ENCODE assay signal across 15 cellular contexts in the genomic region with DNA sequence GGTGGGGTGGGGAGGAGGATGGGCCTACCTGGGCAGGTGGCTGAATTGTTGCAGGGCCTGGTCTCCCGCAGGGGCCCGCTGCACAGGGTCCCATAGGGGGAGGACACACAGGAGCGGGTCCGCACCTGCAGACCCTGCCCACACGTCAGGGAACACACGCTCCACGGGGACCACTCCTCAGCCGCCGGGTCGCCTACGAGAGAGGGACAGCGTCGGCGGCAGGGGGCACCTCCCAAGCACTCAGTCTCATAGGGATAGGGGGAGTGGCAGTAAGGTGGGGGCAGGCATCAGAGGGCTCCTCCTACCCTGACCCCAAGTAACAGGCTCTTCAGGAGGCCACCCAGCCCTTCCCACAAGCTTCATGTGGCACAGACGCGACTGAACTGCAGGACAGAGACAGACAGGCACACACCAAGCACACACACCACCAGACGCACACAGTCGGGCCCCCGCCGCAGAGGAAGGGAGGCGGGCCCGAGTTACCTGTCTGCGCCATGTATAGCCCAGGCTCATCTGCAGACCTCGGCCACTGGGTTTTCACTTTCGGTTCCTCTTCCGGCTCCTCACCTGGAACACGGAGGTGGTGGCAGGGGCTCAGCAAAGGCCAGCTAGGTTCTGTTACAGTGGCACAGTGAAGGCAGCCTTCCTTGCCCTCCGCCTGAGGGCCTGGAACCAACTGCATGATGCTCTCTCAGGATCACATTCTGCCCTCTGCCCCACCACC. TPM values are rescaled to one million over a fixed set of nuclear protein-coding genes. Genes with fewer than 3 reads are reported as not detected.
DNase-seq lines count a peak whose midpoint lies in the region; ATAC-seq and TF ChIP-seq lines count a peak whose summit lies in the region.
"Had no signal": no experiment of that assay in that cellular context is flagged by ENCODE, and none has a peak within 500 bp of the region (broad histone marks: within the 10 kb centered on the region; RNA-seq: fewer than 3 reads in every experiment).

No MANE protein-coding gene starts in this region.

- TF ChIP-seq CTCF in colonic mucosa (IDR thresholded peaks at IDR 0.05), result no peak

- peaks cover 5% of the 10 kb centered on the region for H3K79me1 ChIP-seq in trophoblast cell (ENCODE audit: low read length)

- no peak overlapping the region for H2AFZ ChIP-seq in trophoblast cell (ENCODE audit: insufficient read depth, low read length, poor library complexity)

- WGBS in trophoblast cell (ENCODE audit: extremely low coverage, insufficient coverage, insufficient read length), result no CpG with 5 or more reads among the region's 28 CpGs

- no peak overlapping the region for H3K27ac ChIP-seq in trophoblast cell (ENCODE audit: low read depth, low read length)
- no peak overlapping the region for H3K27ac ChIP-seq in colonic mucosa
- H3K27ac ChIP-seq: brain microvascular endothelial cell, SK-N-MC had no signal

- no peak overlapping the region for H4K12ac ChIP-seq in trophoblast cell (ENCODE audit: low read depth, low read length)

- no peak overlapping the region for H2BK5ac ChIP-seq in trophoblast cell (ENCODE audit: low read depth, low read length, poor library complexity)

- intact Hi-C loops in colonic mucosa (cut with DNase I), result no loop called here

- no peak overlapping the region for H2BK120ac ChIP-seq in trophoblast cell (ENCODE audit: insufficient read depth, low read length, poor library complexity)

- H3K4me3 ChIP-seq in trophoblast cell (ENCODE audit: low read depth, low read length) (peak overlapping the region; percentile 26), colonic mucosa (no peak overlapping the region)
- H3K4me3 ChIP-seq: SK-N-MC had no signal

- H3K9ac ChIP-seq in trophoblast cell (ENCODE audit: low read length), result no peak overlapping the region
- peak overlapping the region in 1 of 2 donors; percentile 24 for H3K9ac ChIP-seq in colonic mucosa (ENCODE audit: low read depth in 2 of 2, low read length in 2 of 2)

- H3K14ac ChIP-seq in trophoblast cell (ENCODE audit: low read length), result no peak overlapping the region

- peaks cover 28 to 32% of the 10 kb centered on the region in 2 experiments for H3K4me1 ChIP-seq in trophoblast cell (ENCODE audit: control insufficient read depth in 1 of 2, insufficient read depth in 2 of 2, low read length in 2 of 2)
- H3K4me1 ChIP-seq in colonic mucosa, result no peaks in the 10 kb centered on the region

- no peak overlapping the region for H4K8ac ChIP-seq in trophoblast cell (ENCODE audit: low read depth, low read length)

- no peak overlapping the region for H3K18ac ChIP-seq in trophoblast cell (ENCODE audit: low read length)

- H3K23ac ChIP-seq in trophoblast cell (ENCODE audit: low read length), result no peak overlapping the region

- peaks cover 0 to 3% of the 10 kb centered on the region in 2 experiments for H3K36me3 ChIP-seq in trophoblast cell (ENCODE audit: control insufficient read depth in 1 of 2, insufficient read depth in 2 of 2, low read length in 2 of 2)
- no peaks in the 10 kb centered on the region for H3K36me3 ChIP-seq in colonic mucosa
- H3K36me3 ChIP-seq: brain microvascular endothelial cell had no signal

- H2BK12ac ChIP-seq in trophoblast cell (ENCODE audit: low read length), result no peak overlapping the region

- H3K27me3 ChIP-seq in trophoblast cell (ENCODE audit: insufficient read depth, low read length) (no peaks in the 10 kb centered on the region), colonic mucosa (no peaks in the 10 kb centered on the region)
- H3K27me3 ChIP-seq: brain microvascular endothelial cell had no signal

- no peak overlapping the region for H3K4ac ChIP-seq in trophoblast cell (ENCODE audit: low read depth, low read length)

- H4K91ac ChIP-seq in trophoblast cell (ENCODE audit: low read depth, low read length), result no peak overlapping the region

- H2AK5ac ChIP-seq in trophoblast cell (ENCODE audit: low read length), result no peak overlapping the region

- DNase-seq in NAMALWA (ENCODE audit: low spot score), result peak; percentile 44
- DNase-seq in trophoblast cell, result no peak
- DNase-seq in colonic mucosa, result no peak
- DNase-seq in NCI-H187 (lab: John Stamatoyannopoulos, UW), result no peak
- DNase-seq: activated CD4-positive, alpha-beta T cell treated with anti-CD3 and anti-CD28 coated beads for 1 hour; activated T-cell treated with anti-CD3 and anti-CD28 coated beads, Interleukin-2, amount 50 U/mL, for 72 hours; brain microvascular endothelial cell; COR-L47; NCI-H1092; NCI-H82 had no signal

- H3K79me2 ChIP-seq in trophoblast cell (ENCODE audit: control insufficient read depth, insufficient read depth, low read length, poor library complexity), result no peaks in the 10 kb centered on the region

- H3K4me2 ChIP-seq in trophoblast cell (ENCODE audit: low read length), result no peak overlapping the region

- ATAC-seq in GM18861 (IDR thresholded peaks at IDR 0.05; ENCODE audit: unreplicated experiment) (peak; percentile 52), GM21717 (IDR thresholded peaks at IDR 0.05; ENCODE audit: unreplicated experiment) (peak; percentile 64), HG03196 (IDR thresholded peaks at IDR 0.05; ENCODE audit: unreplicated experiment) (no peak), GM21786 (IDR thresholded peaks at IDR 0.05; ENCODE audit: unreplicated experiment) (no peak)

- H3K9me3 ChIP-seq in trophoblast cell (ENCODE audit: insufficient read depth, low read depth, low read length), result no peaks in the 10 kb centered on the region
- no peaks in the 10 kb centered on the region for H3K9me3 ChIP-seq in colonic mucosa

RNA-seq across cellular contexts. Expression of gene ADGRB2, which starts 19.8 kb away (rescaled TPM):
- 9.6 and 10.2 TPM in 2 replicates for polyA plus RNA-seq in trophoblast cell (2013)
- total RNA-seq in colonic mucosa, result 1 to 10 TPM in 1 of 2 donors, under 1 TPM in 1; 0.59 to 1.6 TPM

RNA-seq across cellular contexts. Expression of gene COL16A1, which starts 40.5 kb away (rescaled TPM):
- polyA plus RNA-seq in trophoblast cell (2013), result 43.1 and 44.2 TPM in 2 replicates
- 10 to 100 TPM in 1 of 2 donors, 1 to 10 TPM in 1; 9.0 to 15.4 TPM for total RNA-seq in colonic mucosa

Comparison
In these comparisons a context has a peak if more than half of its experiments do, and no peak if none do; other contexts are left out.
1. ATAC-seq: peak in GM18861 (single experiment) and GM21717 (single experiment); none in HG03196 (single experiment) and GM21786 (single experiment).